32 cellular contexts compared by ENCODE assay signal in the genomic region with DNA sequence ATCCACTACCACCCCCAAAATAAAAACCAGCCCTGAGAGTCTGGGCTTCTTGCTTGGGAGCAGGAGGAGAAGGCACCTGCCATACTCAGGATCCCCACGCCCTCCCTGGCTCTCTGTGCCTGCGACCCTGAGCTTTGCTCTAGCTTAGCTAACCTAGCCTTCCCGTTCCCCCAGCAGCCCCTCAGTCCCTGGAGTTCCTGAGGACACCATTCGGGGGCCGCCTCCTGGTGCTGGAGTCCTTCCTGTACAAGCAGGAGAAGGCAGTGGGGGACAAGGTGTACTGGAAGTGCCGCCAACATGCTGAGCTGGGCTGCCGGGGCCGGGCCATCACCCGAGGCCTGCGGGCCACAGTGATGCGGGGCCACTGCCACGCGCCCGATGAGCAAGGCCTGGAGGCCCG. TPM values are rescaled to one million over a fixed set of nuclear protein-coding genes. Genes with fewer than 3 reads are reported as not detected.
"Had no signal": no experiment of that assay in that cellular context is flagged by ENCODE, and none has a peak within 500 bp of the region (broad histone marks: within the 10 kb centered on the region; RNA-seq: fewer than 3 reads in every experiment).

No MANE protein-coding gene starts in this region.

- DNase-seq: colonic mucosa; cortex of kidney; effector CD8-positive, alpha-beta T cell; effector memory CD8-positive, alpha-beta T cell; endodermal cell; erythroblast; esophagus squamous epithelium; foreskin fibroblast; foreskin melanocyte; gastrocnemius medialis; glutamatergic neuron; head of caudate nucleus; heart right ventricle; hippocampal formation; left cardiac atrium; left ventricle myocardium superior; lower lobe of right lung; mesendoderm; midbrain had no signal

- H3K27me3 ChIP-seq: colonic mucosa, esophagus squamous epithelium, gastrocnemius medialis, heart right ventricle, left lung had no signal

- H3K36me3 ChIP-seq: colonic mucosa had no signal

- H3K27me3 Mint-ChIP-seq: dendritic cell treated with granulocyte-macrophage colony-stimulating factor and Interleukin-4, amounts not matched to agents 40 ng/mL and 50 ng/mL, for 4 days; effector memory CD8-positive, alpha-beta T cell; memory B cell had no signal

- ATAC-seq: effector memory CD8-positive, alpha-beta T cell; esophagus mucosa; gastrocnemius medialis; heart right ventricle; left cardiac atrium; left lung; left ventricle myocardium superior; lower lobe of right lung had no signal

- H3K27ac Mint-ChIP-seq: dendritic cell treated with granulocyte-macrophage colony-stimulating factor and Interleukin-4, amounts not matched to agents 40 ng/mL and 50 ng/mL, for 4 days; endodermal cell; memory B cell had no signal

- H3K27ac ChIP-seq: colonic mucosa, epithelial cell of prostate, esophagus squamous epithelium, gastrocnemius medialis, heart right ventricle, left lung, lower lobe of right lung had no signal

- H3K4me3 Mint-ChIP-seq: dendritic cell treated with granulocyte-macrophage colony-stimulating factor and Interleukin-4, amounts not matched to agents 40 ng/mL and 50 ng/mL, for 4 days; effector memory CD8-positive, alpha-beta T cell; endodermal cell; memory B cell had no signal

- H3K9me3 Mint-ChIP-seq: dendritic cell treated with granulocyte-macrophage colony-stimulating factor and Interleukin-4, amounts not matched to agents 40 ng/mL and 50 ng/mL, for 4 days; effector memory CD8-positive, alpha-beta T cell; memory B cell had no signal

- H3K9me3 ChIP-seq: colonic mucosa, esophagus squamous epithelium, gastrocnemius medialis, heart right ventricle, left lung, lower lobe of right lung had no signal

- H3K4me3 ChIP-seq: colonic mucosa, esophagus squamous epithelium, gastrocnemius medialis, heart right ventricle, left lung, lower lobe of right lung had no signal

- FAIRE-seq: endometrium, islet of Langerhans, keratinocyte had no signal

RNA-seq across cellular contexts. Expression of gene KREMEN2, which starts 33.8 kb away (rescaled TPM):
- total RNA-seq: dermis microvascular lymphatic vessel endothelial cell, gastrocnemius medialis, glomerular endothelial cell, heart right ventricle, left cardiac atrium, left lung, left ventricle myocardium superior, lower lobe of right lung, lung microvascular endothelial cell, mononuclear cell, mucosa of gallbladder had no signal
- polyA plus RNA-seq: heart right ventricle had no signal
